ENCODE assay signal across 8 cellular contexts in the genomic region with DNA sequence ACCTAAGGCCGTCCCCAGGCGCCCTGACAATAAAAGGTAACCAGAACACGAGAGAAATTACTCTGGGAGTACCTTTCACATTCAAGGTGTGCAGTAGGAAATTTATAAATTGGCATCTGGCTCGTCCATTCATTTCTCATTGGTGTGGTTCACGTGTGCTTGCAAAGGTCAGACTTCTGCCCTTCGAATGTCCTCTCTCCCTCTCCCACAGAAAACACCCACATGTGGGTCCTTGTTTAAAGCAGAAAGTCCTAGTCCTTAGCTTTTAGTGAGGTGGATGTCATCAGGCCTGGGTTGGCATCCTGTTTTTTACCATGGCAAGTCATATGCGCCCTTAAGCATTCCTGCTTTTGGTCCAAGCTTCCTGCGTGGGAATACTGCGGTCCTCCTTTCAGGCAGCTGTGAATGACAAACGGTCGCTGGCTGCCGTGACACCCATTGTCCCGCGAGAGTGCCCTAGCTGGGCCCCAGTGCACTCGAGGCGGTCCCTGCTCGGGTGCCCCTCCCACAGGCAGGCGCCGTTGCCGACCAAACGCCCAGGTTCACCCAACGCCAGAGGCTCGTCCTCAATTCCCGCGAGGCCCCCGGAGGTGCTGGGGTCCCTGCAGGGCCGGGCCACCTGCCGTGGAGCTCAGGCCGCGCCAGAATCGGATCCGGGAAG. TPM values are rescaled to one million over a fixed set of nuclear protein-coding genes. Genes with fewer than 3 reads are reported as not detected.
DNase-seq lines count a peak whose midpoint lies in the region; ATAC-seq and TF ChIP-seq lines count a peak whose summit lies in the region.

A gene (plus strand): TSS at position 531 of the 661 bp plus-strand sequence. CDS start 140 bp downstream, outside the sequence.

- TF ChIP-seq CTCF in H9 (conservative IDR thresholded peaks at IDR 0.05): no peak
- TF ChIP-seq CTCF in gastroesophageal sphincter (IDR thresholded peaks at IDR 0.05): no peak
- no peak for TF ChIP-seq CTCF in thoracic aorta (IDR thresholded peaks at IDR 0.05)

- H3K18ac ChIP-seq in H9 (ENCODE audit: insufficient read length, low read depth, low read length): peak within 1 kb of the TSS; percentile 78

- H2BK120ac ChIP-seq in H9 (ENCODE audit: low read depth, low read length, poor library complexity, severe bottlenecking): no peak within 1 kb of the TSS

- peak within 1 kb of the TSS; percentile 40 for H3K4me2 ChIP-seq in H9 (ENCODE audit: insufficient read depth, insufficient read length, low read length)

- H3K9me3 ChIP-seq in H9 (ENCODE audit: control insufficient read depth, low read depth, low read length): no peaks in the 10 kb centered on the region
- H3K9me3 ChIP-seq in SJSA1 (replicated peaks): peaks cover 8% of the 10 kb centered on the region; the same call in 1 of the 2 replicates
- no peaks in the 10 kb centered on the region for H3K9me3 ChIP-seq in gastroesophageal sphincter
- no peaks in the 10 kb centered on the region for H3K9me3 ChIP-seq in thoracic aorta

- ATAC-seq in gastroesophageal sphincter (peak; percentile 95), thoracic aorta (ENCODE audit: insufficient number of reproducible peaks, low FRiP score, low read depth) (peak; percentile 79)

- H2BK5ac ChIP-seq in H9 (ENCODE audit: insufficient read length, low read length): no peak within 1 kb of the TSS

- peaks cover 0 to 14% (median 7%) of the 10 kb centered on the region in 3 experiments; a peak in 6 of 7 replicates for H3K36me3 Mint-ChIP-seq in H9 (ENCODE audit: insufficient read depth in 1 of 3, low read depth in 3 of 3)

- peaks cover 13% of the 10 kb centered on the region; the same call in 1 of the 2 replicates for H3K27me3 Mint-ChIP-seq in H9 (ENCODE audit: low read depth)

- TF ChIP-seq EP300 in gastroesophageal sphincter (IDR thresholded peaks at IDR 0.05): no peak

- no peak within 1 kb of the TSS for H4K8ac ChIP-seq in H9 (replicated peaks; ENCODE audit: insufficient read length, low read depth, low read length)

- H3K27ac ChIP-seq in H9 (ENCODE audit: insufficient read length, low read depth, low read length): no peak within 1 kb of the TSS
- H3K27ac ChIP-seq in SJSA1: peak within 1 kb of the TSS; percentile 67
- peak within 1 kb of the TSS; percentile 27 to 90 (median 82) for H3K27ac ChIP-seq in gastroesophageal sphincter
- peak within 1 kb of the TSS; percentile 57 to 83 for H3K27ac ChIP-seq in thoracic aorta

- no peaks in the 10 kb centered on the region for H4K20me1 ChIP-seq in H9 (ENCODE audit: control insufficient read depth, insufficient read depth, insufficient read length)

- H2BK20ac ChIP-seq in H9 (ENCODE audit: low read depth, low read length, poor library complexity, severe bottlenecking): no peak within 1 kb of the TSS

- H3K36me3 ChIP-seq in SJSA1: peaks cover 30% of the 10 kb centered on the region
- H3K36me3 ChIP-seq in gastroesophageal sphincter: no peaks in the 10 kb centered on the region
- no peaks in the 10 kb centered on the region for H3K36me3 ChIP-seq in thoracic aorta

- H3K27me3 ChIP-seq in H9 (ENCODE audit: insufficient read depth, low read length) (no peaks in the 10 kb centered on the region; the same call in 1 of the 2 replicates), SJSA1 (replicated peaks) (no peaks in the 10 kb centered on the region), gastroesophageal sphincter (no peaks in the 10 kb centered on the region), thoracic aorta (replicated peaks; ENCODE audit: insufficient read depth) (no peaks in the 10 kb centered on the region)

- no peaks in the 10 kb centered on the region for H3K79me1 ChIP-seq in H9 (ENCODE audit: insufficient read depth, low read depth, low read length, poor library complexity, severe bottlenecking)

- H4K5ac ChIP-seq in H9 (ENCODE audit: insufficient read length, low read depth, low read length): no peak within 1 kb of the TSS

- no peak within 1 kb of the TSS for H3K56ac ChIP-seq in H9 (ENCODE audit: insufficient read length, low read depth, low read length)

- peaks cover 6% of the 10 kb centered on the region for H3K23me2 ChIP-seq in H9 (ENCODE audit: insufficient read length, low read depth, low read length, poor library complexity, severe bottlenecking)

- no peak within 1 kb of the TSS for H2AFZ ChIP-seq in H9 (ENCODE audit: low read length)

- H4K91ac ChIP-seq in H9 (ENCODE audit: insufficient read length, low read depth, low read length): no peak within 1 kb of the TSS

- H3K79me2 ChIP-seq in H9 (ENCODE audit: insufficient read depth, low read length): no peaks in the 10 kb centered on the region

- peaks cover 2% of the 10 kb centered on the region; the same call in 1 of the 2 replicates for H3K4me1 ChIP-seq in H9 (ENCODE audit: insufficient read depth, low read length)
- H3K4me1 ChIP-seq in SJSA1 (replicated peaks): peaks cover 27% of the 10 kb centered on the region
- H3K4me1 ChIP-seq in gastroesophageal sphincter: peaks cover 0 to 59% (median 23%) of the 10 kb centered on the region in 3 donors
- H3K4me1 ChIP-seq in thoracic aorta (ENCODE audit: control insufficient read depth in 1 of 2, low read depth in 2 of 2): peaks cover 27 to 38% of the 10 kb centered on the region in 2 donors

- H2BK15ac ChIP-seq in H9 (ENCODE audit: low read depth, low read length): no peak within 1 kb of the TSS

- peak within 1 kb of the TSS; percentile 89 for H3K14ac ChIP-seq in H9 (ENCODE audit: insufficient read depth, low read length)

- WGBS in H9 (ENCODE audit: extremely low coverage, insufficient read length, low lambda C conversion rate): no CpG with 5 or more reads among the region's 32 CpGs
- WGBS in gastroesophageal sphincter (ENCODE audit: low coverage in 1 of 2), 2 donors: 11 to 35% methylated on average over 5 to 6 of the region's 32 CpGs

- peak within 1 kb of the TSS; percentile 33 for H3K9ac ChIP-seq in H9 (ENCODE audit: extremely low read depth, insufficient read length, low read length)

- no peak within 1 kb of the TSS for H3K23ac ChIP-seq in H9 (ENCODE audit: insufficient read length, low read depth, low read length)

- H3K4me3 ChIP-seq in SJSA1 (peak within 1 kb of the TSS; percentile 94), gastroesophageal sphincter (peak within 1 kb of the TSS; percentile 56 to 70), thoracic aorta (peak within 1 kb of the TSS; percentile 85)

- peak within 1 kb of the TSS; percentile 57 to 75 for H3K4me3 Mint-ChIP-seq in H9

- no peak within 1 kb of the TSS for H2AK5ac ChIP-seq in H9 (ENCODE audit: insufficient read length, low read length)

- H3K9me3 Mint-ChIP-seq in H9: peaks cover 5 to 7% of the 10 kb centered on the region in 2 experiments; a peak in 3 of 5 replicates

- no peak within 1 kb of the TSS for H3K27ac Mint-ChIP-seq in H9

- DNase-seq in GF-D8 (lab: John Stamatoyannopoulos, UW) (peak; percentile 63), H9 (peak; percentile 71), M059J (ENCODE audit: low read depth) (peak; percentile 89), SJSA1 (ENCODE audit: low read depth in 1 of 2, low spot score in 2 of 2) (peak; percentile 85 to 90), occipital lobe (lab: John Stamatoyannopoulos, UW) (peak; percentile 82), thoracic aorta (ENCODE audit: low spot score) (peak; percentile 52)
- DNase-seq in activated naive CD4-positive, alpha-beta T cell treated with Interleukin-2 at 50 U/mL for 16 hours: peak; percentile 84

- H3T11ph ChIP-seq in H9 (ENCODE audit: low read length): no peak within 1 kb of the TSS

- H3K4ac ChIP-seq in H9 (ENCODE audit: low read depth, low read length): no peak within 1 kb of the TSS

- no peak within 1 kb of the TSS for H2BK12ac ChIP-seq in H9 (ENCODE audit: insufficient read length, low read depth, low read length)

- peak; percentile 46 to 73 for TF ChIP-seq POLR2A in gastroesophageal sphincter (IDR thresholded peaks at IDR 0.05)

- peaks cover 10 to 18% of the 10 kb centered on the region in 2 experiments; a peak in 3 of 4 replicates for H3K4me1 Mint-ChIP-seq in H9

RNA-seq across cellular contexts. Expression of the gene that starts here (rescaled TPM):
- 6.1 TPM in 2 replicates for total RNA-seq in H9 (2021)
- 12.5 and 22.3 TPM in 2 replicates for total RNA-seq in M059J (2014; rRNA removed; shearing (Covaris generic))
- 7.3 and 14.1 TPM in 2 replicates for total RNA-seq in SJSA1 (2014; rRNA removed; shearing (Covaris generic))
- total RNA-seq in gastroesophageal sphincter: 10 to 100 TPM in 2 of 4 donors, 1 to 10 TPM in 2; 6.1 to 13.6 (median 9.0) TPM
- 8.1 TPM for total RNA-seq in occipital lobe
- 10 to 100 TPM in 1 of 2 donors, 1 to 10 TPM in 1; 5.7 to 11.7 TPM for total RNA-seq in thoracic aorta
